ENCODE assay signal across 21 cellular contexts in the genomic region with DNA sequence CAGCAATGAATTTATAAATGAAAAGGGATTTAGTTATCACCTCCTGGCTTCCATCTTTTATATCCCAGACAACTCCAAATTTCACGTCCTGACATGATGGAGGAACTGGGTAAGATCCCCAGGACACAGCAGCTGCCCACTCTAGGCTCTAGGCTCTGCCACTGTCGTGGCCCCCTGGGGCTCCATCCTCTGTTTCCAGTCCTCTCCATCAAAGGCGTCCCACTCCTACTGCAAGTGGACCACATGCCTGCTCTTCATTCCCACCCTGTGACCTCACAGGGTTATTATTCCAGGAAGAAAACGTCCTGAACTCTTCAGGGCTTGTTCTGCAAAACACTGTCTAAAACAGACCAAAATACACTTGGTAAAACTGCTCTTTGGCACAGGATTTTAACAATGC. TPM values are rescaled to one million over a fixed set of nuclear protein-coding genes. Genes with fewer than 3 reads are reported as not detected.
DNase-seq lines count a peak whose midpoint lies in the region; ATAC-seq and TF ChIP-seq lines count a peak whose summit lies in the region.
"Had no signal": no experiment of that assay in that cellular context is flagged by ENCODE, and none has a peak within 500 bp of the region (broad histone marks: within the 10 kb centered on the region; RNA-seq: fewer than 3 reads in every experiment).

No MANE protein-coding gene starts in this region.

- DNase-seq in LHCN-M2 (ENCODE audit: low read depth) (peak; percentile 12), astrocyte of the spinal cord (ENCODE audit: low read depth, low spot score) (peak; percentile 17), tibial artery (no peak), EL (no peak), WTC11 (ENCODE audit: low spot score) (no peak), nucleus accumbens (lab: John Stamatoyannopoulos, UW) (no peak)
- DNase-seq: activated CD4-positive, alpha-beta T cell treated with anti-CD3 and anti-CD28 coated beads for 4 hours; activated naive CD4-positive, alpha-beta T cell treated with anti-CD3 and anti-CD28 coated beads for 36 hours; activated T-cell treated with anti-CD3 and anti-CD28 coated beads, Interleukin-2, amount 50 U/mL, for 4 hours; CD4-positive, CD25-positive, alpha-beta regulatory T cell; H9; midbrain; NCI-H1417; NCI-H510A treated with DMSO at 0.1 percent for 48 hours; NK-92 treated with Interleukin-12 subunit alpha and Interleukin-12 subunit beta, amount 100 ng/mL, for 24 hours; stimulated activated CD4-positive, alpha-beta T cell treated with anti-CD3 and anti-CD28 coated beads, Interleukin-1b, Interleukin-23, amount 100 ng/mL, for 48 hours had no signal

- CTCF ChIA-PET in WTC11 (lab: Charles Lee): no interaction called here

- peak overlapping the region; percentile 30 to 64 for H3K27ac ChIP-seq in tibial artery
- H3K27ac ChIP-seq: HL-60, skin epidermis had no signal

- H3K27me3 ChIP-seq in tibial artery: no peaks in the 10 kb centered on the region

- H3K4me1 Mint-ChIP-seq in nephron (peaks cover 43% of the 10 kb centered on the region), WTC11 (no peaks in the 10 kb centered on the region)
- H3K4me1 Mint-ChIP-seq: H9 had no signal

- H3K4me1 ChIP-seq in tibial artery: peaks cover 0 to 18% (median 0%) of the 10 kb centered on the region in 4 donors

- TF ChIP-seq CTCF in astrocyte of the spinal cord (IDR thresholded peaks at IDR 0.05; ENCODE audit: low read depth, low read length): no peak
- TF ChIP-seq CTCF in nephron (IDR thresholded peaks at IDR 0.05; ENCODE audit: unreplicated experiment in 3 of 3): no peak
- no peak for TF ChIP-seq CTCF in tibial artery (IDR thresholded peaks at IDR 0.05)
- TF ChIP-seq CTCF in WTC11 (IDR thresholded peaks at IDR 0.05): no peak

- no peak overlapping the region for H3K4me3 ChIP-seq in astrocyte of the spinal cord (ENCODE audit: low read depth, low read length)
- no peak overlapping the region for H3K4me3 ChIP-seq in tibial artery
- H3K4me3 ChIP-seq: skin epidermis had no signal

- H3K4me3 Mint-ChIP-seq in nephron (no peak overlapping the region), WTC11 (no peak overlapping the region)
- H3K4me3 Mint-ChIP-seq: activated naive CD4-positive, alpha-beta T cell treated with anti-CD3 and anti-CD28 coated beads for 36 hours; activated T-cell treated with anti-CD3 and anti-CD28 coated beads, Interleukin-2, amount 50 U/mL, for 4 hours; CD4-positive, CD25-positive, alpha-beta regulatory T cell; H9; T-helper 1 cell treated with Interleukin-12 subunit alpha and Interleukin-12 subunit beta and Interleukin-4 antibody, amounts not matched to agents 30 μg/mL and 1 μg/mL, for 36 hours had no signal

- no peak for ATAC-seq in WTC11
- ATAC-seq: activated T-cell treated with anti-CD3 and anti-CD28 coated beads, Interleukin-2, amount 50 U/mL, for 4 hours had no signal

- no peaks in the 10 kb centered on the region for H3K9me3 ChIP-seq in tibial artery

- no peaks in the 10 kb centered on the region for H3K27me3 Mint-ChIP-seq in nephron (ENCODE audit: low read depth)
- no peaks in the 10 kb centered on the region for H3K27me3 Mint-ChIP-seq in WTC11 (ENCODE audit: low read depth)
- H3K27me3 Mint-ChIP-seq: CD4-positive, CD25-positive, alpha-beta regulatory T cell; progenitor cell of endocrine pancreas had no signal

- H3K36me3 Mint-ChIP-seq in nephron (ENCODE audit: low read depth): peaks cover 68% of the 10 kb centered on the region
- peaks cover 90% of the 10 kb centered on the region for H3K36me3 Mint-ChIP-seq in WTC11

- H3K36me3 ChIP-seq in tibial artery: peaks cover 25 to 82% (median 50%) of the 10 kb centered on the region in 3 donors

- H3K27ac Mint-ChIP-seq in nephron (peak overlapping the region; percentile 40 to 65 (median 45)), WTC11 (no peak overlapping the region)
- H3K27ac Mint-ChIP-seq: activated naive CD4-positive, alpha-beta T cell treated with anti-CD3 and anti-CD28 coated beads for 36 hours; H9; progenitor cell of endocrine pancreas; T-helper 1 cell treated with Interleukin-12 subunit alpha and Interleukin-12 subunit beta and Interleukin-4 antibody, amounts not matched to agents 30 μg/mL and 1 μg/mL, for 36 hours had no signal

- intact Hi-C loops in tibial artery (cut with DNase I; ENCODE audit: low total_unique reads): no loop called here

- in situ Hi-C loops in astrocyte of the spinal cord (cut with HindIII; ENCODE audit: low sequenced_read_pairs): no loop called here

- POLR2A ChIA-PET in WTC11 (lab: Charles Lee): no interaction called here

- H3K9me3 Mint-ChIP-seq in nephron (no peaks in the 10 kb centered on the region), WTC11 (no peaks in the 10 kb centered on the region)
- H3K9me3 Mint-ChIP-seq: activated naive CD4-positive, alpha-beta T cell treated with anti-CD3 and anti-CD28 coated beads for 36 hours; activated T-cell treated with anti-CD3 and anti-CD28 coated beads, Interleukin-2, amount 50 U/mL, for 4 hours; CD4-positive, CD25-positive, alpha-beta regulatory T cell; H9; T-helper 1 cell treated with Interleukin-12 subunit alpha and Interleukin-12 subunit beta and Interleukin-4 antibody, amounts not matched to agents 30 μg/mL and 1 μg/mL, for 36 hours had no signal

TF ChIP-seq in WTC11, 78 proteins besides CTCF, POLR2A, EP300 and RAD21:
- TF ChIP-seq GABPB1 (CRISPR knock-in tag; IDR thresholded peaks at IDR 0.05) (no peak), TCF7 (CRISPR knock-in tag; IDR thresholded peaks at IDR 0.05; ENCODE audit: low read depth) (no peak), CBFB (CRISPR knock-in tag; IDR thresholded peaks at IDR 0.05; ENCODE audit: low read depth) (no peak), NR3C1 (CRISPR knock-in tag; conservative IDR thresholded peaks at IDR 0.05; ENCODE audit: low read depth) (no peak), ELF4 (CRISPR knock-in tag; IDR thresholded peaks at IDR 0.05; ENCODE audit: low read depth) (no peak), NFYB (CRISPR knock-in tag; conservative IDR thresholded peaks at IDR 0.05; ENCODE audit: low read depth) (no peak), SMAD4 (CRISPR knock-in tag; IDR thresholded peaks at IDR 0.05) (no peak), IRF2 (CRISPR knock-in tag; IDR thresholded peaks at IDR 0.05; ENCODE audit: borderline replicate concordance, low read depth) (no peak), ZNF138 (CRISPR knock-in tag; conservative IDR thresholded peaks at IDR 0.05) (no peak)
- TF ChIP-seq, protein P1, sequence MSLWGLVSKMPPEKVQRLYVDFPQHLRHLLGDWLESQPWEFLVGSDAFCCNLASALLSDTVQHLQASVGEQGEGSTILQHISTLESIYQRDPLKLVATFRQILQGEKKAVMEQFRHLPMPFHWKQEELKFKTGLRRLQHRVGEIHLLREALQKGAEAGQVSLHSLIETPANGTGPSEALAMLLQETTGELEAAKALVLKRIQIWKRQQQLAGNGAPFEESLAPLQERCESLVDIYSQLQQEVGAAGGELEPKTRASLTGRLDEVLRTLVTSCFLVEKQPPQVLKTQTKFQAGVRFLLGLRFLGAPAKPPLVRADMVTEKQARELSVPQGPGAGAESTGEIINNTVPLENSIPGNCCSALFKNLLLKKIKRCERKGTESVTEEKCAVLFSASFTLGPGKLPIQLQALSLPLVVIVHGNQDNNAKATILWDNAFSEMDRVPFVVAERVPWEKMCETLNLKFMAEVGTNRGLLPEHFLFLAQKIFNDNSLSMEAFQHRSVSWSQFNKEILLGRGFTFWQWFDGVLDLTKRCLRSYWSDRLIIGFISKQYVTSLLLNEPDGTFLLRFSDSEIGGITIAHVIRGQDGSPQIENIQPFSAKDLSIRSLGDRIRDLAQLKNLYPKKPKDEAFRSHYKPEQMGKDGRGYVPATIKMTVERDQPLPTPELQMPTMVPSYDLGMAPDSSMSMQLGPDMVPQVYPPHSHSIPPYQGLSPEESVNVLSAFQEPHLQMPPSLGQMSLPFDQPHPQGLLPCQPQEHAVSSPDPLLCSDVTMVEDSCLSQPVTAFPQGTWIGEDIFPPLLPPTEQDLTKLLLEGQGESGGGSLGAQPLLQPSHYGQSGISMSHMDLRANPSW (CRISPR knock-in tag; conservative IDR thresholded peaks at IDR 0.05; ENCODE audit: low read depth): no peak

RNA-seq across cellular contexts. Expression of a gene that starts 11.9 kb away (rescaled TPM):
- total RNA-seq in LHCN-M2 (2014; rRNA removed): 19.9 and 22.6 TPM in 2 replicates
- polyA plus RNA-seq in LHCN-M2 (2012): 10.7 TPM
- total RNA-seq in WTC11 (2021): 28.0 to 38.7 TPM (median 29.5 TPM) in 3 replicates

RNA-seq across cellular contexts. Expression of a gene that starts 31.6 kb away (rescaled TPM):
- total RNA-seq in LHCN-M2 (2014; rRNA removed) (2.2 and 3.2 TPM in 2 replicates), WTC11 (2021) (2.3 to 3.6 TPM (median 3.1 TPM) in 3 replicates)
- polyA plus RNA-seq in LHCN-M2 (2012): 2.1 TPM
- total RNA-seq: progenitor cell of endocrine pancreas had no signal

Comparison
In these comparisons a context has a peak if more than half of its experiments do, and no peak if none do; other contexts are left out.
1. DNase-seq: peak in LHCN-M2 (single experiment) and astrocyte of the spinal cord (single experiment); none in tibial artery (0 of 2), EL (single experiment), WTC11 (single experiment) and nucleus accumbens (0 of 56).